9 cellular contexts compared by ENCODE assay signal in genomic region chr13:97262058-97262457, GRCh38. TPM values are rescaled to one million over a fixed set of nuclear protein-coding genes. Genes with fewer than 3 reads are reported as not detected.
DNase-seq lines count a peak whose midpoint lies in the region; ATAC-seq and TF ChIP-seq lines count a peak whose summit lies in the region.
"Had no signal": no experiment of that assay in that cellular context is flagged by ENCODE, and none has a peak within 500 bp of the region (broad histone marks: within the 10 kb centered on the region; RNA-seq: fewer than 3 reads in every experiment).

No MANE protein-coding gene starts in this region.

- no peak for TF ChIP-seq CTCF in gastroesophageal sphincter (IDR thresholded peaks at IDR 0.05)

- ATAC-seq in gastroesophageal sphincter = no peak
- ATAC-seq: esophagus mucosa had no signal

- H3K9ac ChIP-seq in skeletal muscle tissue (ENCODE audit: low read depth in 1 of 3, low read length in 3 of 3) = peak overlapping the region in 1 of 3 donors; percentile 65

- no peak for TF ChIP-seq POLR2A in gastroesophageal sphincter (IDR thresholded peaks at IDR 0.05)

- H3K9me3 ChIP-seq in gastroesophageal sphincter (no peaks in the 10 kb centered on the region), skeletal muscle tissue (ENCODE audit: control insufficient read depth in 3 of 3, low read length in 3 of 3) (no peaks in the 10 kb centered on the region)

- H3K36me3 ChIP-seq in gastroesophageal sphincter = no peaks in the 10 kb centered on the region
- H3K36me3 ChIP-seq in skeletal muscle tissue (ENCODE audit: control insufficient read depth in 3 of 3, insufficient read depth in 3 of 3, low read length in 3 of 3) = no peaks in the 10 kb centered on the region

- H3K27ac ChIP-seq in gastroesophageal sphincter (peak overlapping the region in 3 of 4 donors; percentile 60 to 80 (median 76)), skeletal muscle tissue (ENCODE audit: low read depth, low read length) (peak overlapping the region; percentile 69)

- H3K4me1 ChIP-seq in gastroesophageal sphincter (peaks cover 18 to 100% (median 66%) of the 10 kb centered on the region in 3 donors), skeletal muscle tissue (ENCODE audit: control insufficient read depth in 3 of 3, insufficient read depth in 3 of 3, low read length in 3 of 3) (peaks cover 61 to 70% (median 69%) of the 10 kb centered on the region in 3 donors)

- no peaks in the 10 kb centered on the region for H3K27me3 ChIP-seq in gastroesophageal sphincter
- H3K27me3 ChIP-seq in skeletal muscle tissue (ENCODE audit: control insufficient read depth in 3 of 3, insufficient read depth in 3 of 3, low read length in 3 of 3) = no peaks in the 10 kb centered on the region

- 77 to 80% methylated on average over 7 to 8 of the region's 8 CpGs for WGBS in gastroesophageal sphincter (ENCODE audit: low coverage in 1 of 2), 2 donors

- TF ChIP-seq EP300 in gastroesophageal sphincter (IDR thresholded peaks at IDR 0.05) = no peak

- DNase-seq in activated CD4-positive, alpha-beta T cell treated with anti-CD3 and anti-CD28 coated beads for 48 hours = peak; percentile 32
- DNase-seq in activated CD4-positive, alpha-beta T cell treated with anti-CD3 and anti-CD28 coated beads, Interleukin-2, amount 50 U/mL, for 4 hours = no peak
- DNase-seq in T-helper 9 cell (peak; percentile 7), GM19240 (ENCODE audit: insufficient read length, low spot score) (no peak), medulla oblongata (ENCODE audit: extremely low spot score) (no peak), SIG-M5 (lab: John Stamatoyannopoulos, UW) (no peak)

- H3K4me3 ChIP-seq in gastroesophageal sphincter (no peak overlapping the region), skeletal muscle tissue (ENCODE audit: low read length in 3 of 3) (peak overlapping the region in 2 of 3 donors; percentile 29 to 45)

RNA-seq across cellular contexts. Expression of gene MBNL2, which starts 39.9 kb away (rescaled TPM):
- 100 to 1,000 TPM; 113 to 129 (median 118) TPM for total RNA-seq in gastroesophageal sphincter
- 30.3 TPM for total RNA-seq in skeletal muscle tissue

Comparison
In these comparisons a context has a peak if more than half of its experiments do, and no peak if none do; other contexts are left out.
1. DNase-seq: peak in activated CD4-positive, alpha-beta T cell treated with anti-CD3 and anti-CD28 coated beads for 48 hours (single experiment) and T-helper 9 cell (single experiment); none in activated CD4-positive, alpha-beta T cell treated with anti-CD3 and anti-CD28 coated beads, Interleukin-2, amount 50 U/mL, for 4 hours (0 of 2), GM19240 (single experiment), medulla oblongata (single experiment) and SIG-M5 (single experiment).
2. H3K4me3 ChIP-seq: peak in skeletal muscle tissue (2 of 3); none in gastroesophageal sphincter (0 of 2).